In the genomic region with DNA sequence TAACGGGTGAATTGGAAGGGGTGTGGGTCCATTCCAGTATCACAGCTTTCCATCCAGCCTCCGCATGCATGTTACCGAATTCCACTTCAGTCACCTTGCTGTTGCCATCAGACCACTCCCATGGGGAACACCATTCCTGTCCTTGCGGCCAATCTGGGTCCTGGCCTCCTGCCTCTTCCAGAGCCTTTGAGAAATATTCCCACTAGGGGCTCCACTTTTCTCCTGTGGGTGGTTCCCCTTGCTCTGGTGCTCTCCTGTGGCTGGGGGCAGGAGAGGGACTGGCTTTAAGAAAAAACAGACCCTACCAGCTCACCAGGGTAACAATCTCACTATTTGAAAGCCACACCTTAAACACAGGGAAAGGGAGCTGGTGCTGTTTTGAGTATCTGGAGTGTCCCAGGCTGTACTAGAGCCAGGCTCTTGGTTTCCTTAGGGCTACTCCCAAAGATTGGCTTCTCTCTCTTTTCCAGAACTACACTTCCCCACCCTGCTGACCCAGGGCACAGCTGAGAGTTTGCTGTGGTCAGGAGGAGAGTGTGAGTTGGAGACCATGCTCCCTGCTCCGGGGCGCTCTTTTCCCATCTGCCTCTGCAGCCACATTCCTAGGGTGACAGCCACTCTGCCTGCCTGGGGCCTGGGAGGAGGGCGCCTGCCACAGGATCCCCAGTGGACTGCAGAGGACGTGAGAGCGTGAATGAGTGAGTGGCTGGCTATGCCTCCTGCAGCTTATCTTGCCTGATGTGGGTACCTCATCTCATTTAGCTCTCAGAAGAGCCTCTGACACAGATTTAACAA, we compare ENCODE assay signal across 17 cellular contexts.
"Had no signal": no experiment of that assay in that cellular context is flagged by ENCODE, and none has a peak within 500 bp of the region (broad histone marks: within the 10 kb centered on the region; RNA-seq: fewer than 3 reads in every experiment).

No MANE protein-coding gene starts in this region.

- H3K4me3 Mint-ChIP-seq: activated naive CD8-positive, alpha-beta T cell treated with anti-CD3 and anti-CD28 coated beads for 36 hours; brain; memory B cell; natural killer cell treated with Interleukin-12 subunit alpha and Interleukin-12 subunit beta and Interleukin-15 and Interleukin-18, amount 100 ng/mL, for 72 hours; stimulated activated naive CD8-positive, alpha-beta T cell treated with anti-CD3 and anti-CD28 coated beads, Interleukin-15, amount 100 ng/mL, for 72 hours; WTC11 had no signal

- H3K9me3 Mint-ChIP-seq: activated naive CD8-positive, alpha-beta T cell treated with anti-CD3 and anti-CD28 coated beads for 36 hours; natural killer cell treated with Interleukin-12 subunit alpha and Interleukin-12 subunit beta and Interleukin-15 and Interleukin-18, amount 100 ng/mL, for 72 hours; stimulated activated naive CD8-positive, alpha-beta T cell treated with anti-CD3 and anti-CD28 coated beads, Interleukin-15, amount 100 ng/mL, for 72 hours had no signal

- H3K4me1 ChIP-seq: gastroesophageal sphincter, right lobe of liver had no signal

- H3K4me3 ChIP-seq: gastroesophageal sphincter, heart right ventricle, psoas muscle, right lobe of liver, thoracic aorta had no signal

- H3K27ac Mint-ChIP-seq: activated naive CD8-positive, alpha-beta T cell treated with anti-CD3 and anti-CD28 coated beads for 36 hours; memory B cell; natural killer cell treated with Interleukin-12 subunit alpha and Interleukin-12 subunit beta and Interleukin-15 and Interleukin-18, amount 100 ng/mL, for 72 hours; stimulated activated naive CD8-positive, alpha-beta T cell treated with anti-CD3 and anti-CD28 coated beads, Interleukin-15, amount 100 ng/mL, for 72 hours; WTC11 had no signal

- H3K4me1 Mint-ChIP-seq: activated naive CD8-positive, alpha-beta T cell treated with anti-CD3 and anti-CD28 coated beads for 36 hours; memory B cell; stimulated activated naive CD8-positive, alpha-beta T cell treated with anti-CD3 and anti-CD28 coated beads, Interleukin-15, amount 100 ng/mL, for 72 hours; WTC11 had no signal

- H3K9me3 ChIP-seq: gastroesophageal sphincter, heart right ventricle, psoas muscle, right lobe of liver had no signal

- DNase-seq: activated CD4-positive, alpha-beta T cell treated with anti-CD3 and anti-CD28 coated beads for 48 hours; activated naive CD8-positive, alpha-beta T cell treated with anti-CD3 and anti-CD28 coated beads for 36 hours; activated T-cell treated with anti-CD3 and anti-CD28 coated beads, Interleukin-2, amount 50 U/mL, for 1 hour; amygdala; erythroblast; heart right ventricle; left colon; psoas muscle; stimulated activated CD4-positive, alpha-beta T cell treated with anti-CD3 and anti-CD28 coated beads, Interleukin-1b, Interleukin-23, amount 100 ng/mL, for 48 hours; stimulated activated naive CD8-positive, alpha-beta T cell treated with anti-CD3 and anti-CD28 coated beads, Interleukin-15, amount 100 ng/mL, for 72 hours had no signal

- ATAC-seq: gastroesophageal sphincter; heart right ventricle; left colon; natural killer cell treated with Interleukin-12 subunit alpha and Interleukin-12 subunit beta and Interleukin-15 and Interleukin-18, amount 100 ng/mL, for 72 hours; psoas muscle; right lobe of liver; stimulated activated naive CD8-positive, alpha-beta T cell treated with anti-CD3 and anti-CD28 coated beads, Interleukin-15, amount 100 ng/mL, for 72 hours; WTC11 had no signal

- H3K36me3 ChIP-seq: gastroesophageal sphincter, heart right ventricle, right lobe of liver, thoracic aorta had no signal

- H3K27ac ChIP-seq: gastroesophageal sphincter, heart right ventricle, psoas muscle, right lobe of liver, thoracic aorta had no signal

- H3K27me3 ChIP-seq: right lobe of liver had no signal

- H3K36me3 Mint-ChIP-seq: activated naive CD8-positive, alpha-beta T cell treated with anti-CD3 and anti-CD28 coated beads for 36 hours; brain; memory B cell; natural killer cell treated with Interleukin-12 subunit alpha and Interleukin-12 subunit beta and Interleukin-15 and Interleukin-18, amount 100 ng/mL, for 72 hours; WTC11 had no signal

- H3K27me3 Mint-ChIP-seq: activated naive CD8-positive, alpha-beta T cell treated with anti-CD3 and anti-CD28 coated beads for 36 hours; stimulated activated naive CD8-positive, alpha-beta T cell treated with anti-CD3 and anti-CD28 coated beads, Interleukin-15, amount 100 ng/mL, for 72 hours had no signal
